24 cellular contexts compared by ENCODE assay signal in the genomic region with DNA sequence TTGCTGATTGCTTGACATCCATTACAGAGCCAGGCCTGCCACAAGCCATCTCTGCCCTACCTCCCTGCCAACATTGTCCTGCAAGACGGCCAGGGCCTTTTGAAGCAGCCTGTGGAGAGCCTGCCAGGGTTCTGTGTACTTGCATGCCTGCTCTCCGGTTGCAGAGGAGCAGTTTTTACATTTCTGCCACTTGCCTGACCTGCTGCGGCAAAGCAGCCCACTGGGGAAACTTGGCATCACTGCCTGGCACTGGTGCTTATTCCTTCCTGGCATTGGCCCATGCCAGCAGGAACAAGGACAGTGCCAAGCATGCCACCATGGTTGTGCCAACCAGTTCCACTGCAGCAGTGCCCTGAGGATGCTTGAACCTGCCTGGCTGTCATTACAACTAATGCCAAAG.
"Had no signal": no experiment of that assay in that cellular context is flagged by ENCODE, and none has a peak within 500 bp of the region (broad histone marks: within the 10 kb centered on the region; RNA-seq: fewer than 3 reads in every experiment).

No MANE protein-coding gene starts in this region.

- DNase-seq: activated B cell treated with CpG ODN at 0.5 μM for 24 hours; activated CD4-positive, alpha-beta memory T cell treated with anti-CD3 and anti-CD28 coated beads for 36 hours; activated CD4-positive, alpha-beta T cell treated with anti-CD3 and anti-CD28 coated beads for 4 hours; activated naive CD4-positive, alpha-beta T cell treated with anti-CD3 and anti-CD28 coated beads for 36 hours; activated naive CD8-positive, alpha-beta T cell treated with anti-CD3 and anti-CD28 coated beads, Interleukin-2, amount 10 ng/mL, durations not matched to agents 7 days and 5 days; activated T-cell treated with anti-CD3 and anti-CD28 coated beads, Interleukin-2, amount 50 U/mL, for 48 hours; amniotic stem cell; dermis blood vessel endothelial cell; effector CD8-positive, alpha-beta T cell; erythroblast; foreskin melanocyte; hippocampal formation; kidney glomerular epithelial cell; left lung; mammary epithelial cell; midbrain; natural killer cell; right lobe of liver; small intestine; stimulated activated CD4-positive, alpha-beta T cell treated with anti-CD3 and anti-CD28 coated beads, Interleukin-2, amount 100 ng/mL, for 24 hours; T-helper 9 cell; testis had no signal

- H3K27ac ChIP-seq: left lung, right lobe of liver, testis, vagina had no signal

- H3K9me3 ChIP-seq: left lung, right lobe of liver, testis, vagina had no signal

- H3K4me3 ChIP-seq: left lung, right lobe of liver, testis, vagina had no signal

- ATAC-seq: left lung; natural killer cell; right lobe of liver; stimulated activated effector memory CD8-positive, alpha-beta T cell treated with anti-CD3 and anti-CD28 coated beads, Interleukin-12 subunit alpha, Interleukin-12 subunit beta, amount 100 ng/mL, for 72 hours had no signal

- H3K36me3 ChIP-seq: left lung, right lobe of liver, vagina had no signal

- H3K4me1 ChIP-seq: left lung, right lobe of liver, testis had no signal

- H3K27me3 ChIP-seq: left lung, right lobe of liver, testis, vagina had no signal

- FAIRE-seq: small intestine had no signal
